In the genomic region with DNA sequence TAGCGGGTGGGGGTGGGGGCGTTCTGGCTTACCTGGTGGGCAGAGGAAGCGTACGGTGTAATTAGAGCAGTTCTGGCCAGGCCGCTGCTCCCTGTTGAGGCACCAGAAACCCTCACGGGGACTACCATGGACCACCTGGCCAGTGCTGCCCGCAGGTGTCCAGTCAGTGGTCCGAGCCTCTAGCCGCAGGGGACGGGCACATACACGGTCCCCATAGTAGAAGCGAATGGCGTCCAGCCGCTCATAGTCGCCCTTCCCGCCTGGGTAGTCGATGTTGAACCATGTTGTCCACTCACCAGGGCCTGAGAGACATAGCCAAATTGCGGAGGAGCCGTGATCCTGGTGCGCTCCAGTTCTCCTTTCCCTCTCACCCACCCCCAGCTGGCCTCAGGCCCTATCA, we compare ENCODE assay signal across 32 cellular contexts. TPM values are rescaled to one million over a fixed set of nuclear protein-coding genes. Genes with fewer than 3 reads are reported as not detected.
"Had no signal": no experiment of that assay in that cellular context is flagged by ENCODE, and none has a peak within 500 bp of the region (broad histone marks: within the 10 kb centered on the region; RNA-seq: fewer than 3 reads in every experiment).

No MANE protein-coding gene starts in this region.

- H3K79me2 ChIP-seq: hepatocyte, parathyroid adenoma had no signal

- H3K9me3 ChIP-seq: heart right ventricle, left lung, lower lobe of right lung, neutrophil, right atrium auricular region, right lobe of liver, stomach, testis, thyroid gland, transverse colon, upper lobe of left lung, vagina had no signal

- FAIRE-seq: keratinocyte had no signal

- H3K36me3 Mint-ChIP-seq: mesothelial cell of epicardium; naive B cell; natural killer cell; stimulated activated naive B cell treated with anti-CD40 and anti-IgM and Interleukin-4, amounts not matched to agents 10 μg/mL and 1 μg/mL and 100 μg/mL, for 72 hours had no signal

- H3K4me1 Mint-ChIP-seq: naive B cell; natural killer cell; stimulated activated naive B cell treated with anti-CD40 and anti-IgM and Interleukin-4, amounts not matched to agents 10 μg/mL and 1 μg/mL and 100 μg/mL, for 72 hours had no signal

- H3K9ac ChIP-seq: parathyroid adenoma had no signal

- H3K27ac ChIP-seq: heart right ventricle, hepatocyte, left lung, lower lobe of right lung, neutrophil, parathyroid adenoma, right atrium auricular region, right lobe of liver, stomach, testis, thyroid gland, upper lobe of left lung, vagina had no signal

- H3K4me1 ChIP-seq: right lobe of liver had no signal

- H3K9me3 Mint-ChIP-seq: mesothelial cell of epicardium; naive B cell; natural killer cell; stimulated activated naive B cell treated with anti-CD40 and anti-IgM and Interleukin-4, amounts not matched to agents 10 μg/mL and 1 μg/mL and 100 μg/mL, for 72 hours had no signal

- H3K4me2 ChIP-seq: hepatocyte, smooth muscle cell had no signal

- H2AFZ ChIP-seq: hepatocyte, parathyroid adenoma had no signal

- ATAC-seq: heart right ventricle; left colon; left lung; lower lobe of right lung; natural killer cell; right lobe of liver; stimulated activated naive B cell treated with anti-CD40 and anti-IgM and Interleukin-4, amounts not matched to agents 10 μg/mL and 1 μg/mL and 100 μg/mL, for 72 hours; stimulated activated naive CD8-positive, alpha-beta T cell treated with anti-CD3 and anti-CD28 coated beads, Interleukin-15, Interleukin-2, amounts not matched to agents 100 U/mL and 50 U/mL, for 24 hours had no signal

- H3K4me3 ChIP-seq: heart right ventricle, hepatocyte, left lung, lower lobe of right lung, right atrium auricular region, right lobe of liver, smooth muscle cell, stomach, testis, thyroid gland, transverse colon, upper lobe of left lung, vagina had no signal

- H3K27ac Mint-ChIP-seq: mesothelial cell of epicardium; natural killer cell; progenitor cell of endocrine pancreas; stimulated activated naive B cell treated with anti-CD40 and anti-IgM and Interleukin-4, amounts not matched to agents 10 μg/mL and 1 μg/mL and 100 μg/mL, for 72 hours had no signal

- DNase-seq: heart right ventricle; kidney glomerular epithelial cell; left colon; left lung; lower lobe of right lung; mammary epithelial cell; mesenchymal stem cell; naive B cell; natural killer cell; occipital lobe; right lobe of liver; stimulated activated CD4-positive, alpha-beta T cell treated with anti-CD3 and anti-CD28 coated beads, Interleukin-1b, Interleukin-23, amount 100 ng/mL, for 48 hours; stimulated activated CD4-positive, alpha-beta T cell treated with anti-CD3 and anti-CD28 coated beads, Interleukin-2, amount 100 ng/mL, for 48 hours; stimulated activated CD4-positive, alpha-beta T cell treated with anti-CD3 and anti-CD28 coated beads, Interleukin-4, amount 100 ng/mL, for 4 hours; stimulated activated CD8-positive, alpha-beta memory T cell treated with anti-CD3 and anti-CD28 coated beads, Interleukin-4, amount 100 ng/mL, for 48 hours; stimulated activated naive B cell treated with anti-CD40 and anti-IgM and Interleukin-4, amounts not matched to agents 10 μg/mL and 1 μg/mL and 100 μg/mL, for 72 hours; stimulated activated naive CD8-positive, alpha-beta T cell treated with anti-CD3 and anti-CD28 coated beads, Interleukin-15, Interleukin-2, amounts not matched to agents 100 U/mL and 50 U/mL, for 24 hours; stomach; testis; thyroid gland; transverse colon; upper lobe of left lung had no signal

- H3K36me3 ChIP-seq: heart right ventricle, left lung, lower lobe of right lung, neutrophil, right atrium auricular region, right lobe of liver, stomach, thyroid gland, transverse colon, upper lobe of left lung, vagina had no signal

- H3K27me3 ChIP-seq: heart right ventricle, hepatocyte, left lung, neutrophil, right atrium auricular region, right lobe of liver, stomach, testis, thyroid gland, transverse colon, upper lobe of left lung, vagina had no signal

- H3K4me3 Mint-ChIP-seq: mesothelial cell of epicardium; naive B cell; natural killer cell; stimulated activated naive B cell treated with anti-CD40 and anti-IgM and Interleukin-4, amounts not matched to agents 10 μg/mL and 1 μg/mL and 100 μg/mL, for 72 hours had no signal

RNA-seq across cellular contexts. Expression of a gene that starts 4.5 kb away (rescaled TPM):
- total RNA-seq: mammary epithelial cell, pulmonary artery endothelial cell had no signal
- polyA plus RNA-seq: keratinocyte, mammary epithelial cell had no signal
